In genomic region chr13:99191900-99192399, GRCh38 we compare ENCODE assay signal across 13 cellular contexts. TPM values are rescaled to one million over a fixed set of nuclear protein-coding genes. Genes with fewer than 3 reads are reported as not detected.
DNase-seq lines count a peak whose midpoint lies in the region; ATAC-seq and TF ChIP-seq lines count a peak whose summit lies in the region.
"Had no signal": no experiment of that assay in that cellular context is flagged by ENCODE, and none has a peak within 500 bp of the region (broad histone marks: within the 10 kb centered on the region; RNA-seq: fewer than 3 reads in every experiment).

No MANE protein-coding gene starts in this region.

- no peaks in the 10 kb centered on the region for H3K9me3 Mint-ChIP-seq in CD8-positive, alpha-beta memory T cell
- no peaks in the 10 kb centered on the region for H3K9me3 Mint-ChIP-seq in nephron progenitor cell
- H3K9me3 Mint-ChIP-seq: activated T-cell treated with anti-CD3 and anti-CD28 coated beads, Interleukin-2, amount 50 U/mL, for 4 hours had no signal

- CTCF ChIA-PET in CD8-positive, alpha-beta memory T cell (lab: Charles Lee): interaction anchor here (2.9 to 3.2 kb wide), 2 partner anchors 16 to 76 kb away, joined by 12 to 23 read pairs; no protein-coding TSS in a partner anchor

- DNase-seq in CD8-positive, alpha-beta memory T cell: no peak
- DNase-seq in MV-4-11 (lab: John Stamatoyannopoulos, UW): peak; percentile 15
- DNase-seq in brain microvascular endothelial cell: peak; percentile 5
- DNase-seq in nephron progenitor cell: peak; percentile 15
- no peak for DNase-seq in medulla oblongata (ENCODE audit: extremely low spot score)
- DNase-seq in middle frontal gyrus (ENCODE audit: extremely low spot score, low spot score): no peak
- DNase-seq: activated T-cell treated with anti-CD3 and anti-CD28 coated beads, Interleukin-2, amount 50 U/mL, for 4 hours; cerebellar nuclear complex; DND-41; NCI-H2081 treated with DMSO at 0.1 percent for 48 hours; tibial artery had no signal

- no peaks in the 10 kb centered on the region for H3K36me3 Mint-ChIP-seq in CD8-positive, alpha-beta memory T cell
- H3K36me3 Mint-ChIP-seq in nephron progenitor cell (ENCODE audit: low read depth): peaks cover 7% of the 10 kb centered on the region

- peak overlapping the region in 6 of 8 donors; percentile 38 to 88 (median 62) for H3K27ac Mint-ChIP-seq in CD8-positive, alpha-beta memory T cell
- no peak overlapping the region for H3K27ac Mint-ChIP-seq in nephron progenitor cell

- H3K27ac ChIP-seq in CD8-positive, alpha-beta memory T cell (ENCODE audit: low read depth, low read length): no peak overlapping the region
- H3K27ac ChIP-seq in brain microvascular endothelial cell: no peak overlapping the region
- H3K27ac ChIP-seq: tibial artery had no signal

- H3K27me3 ChIP-seq in CD8-positive, alpha-beta memory T cell (ENCODE audit: insufficient read depth, low read length, poor library complexity, severe bottlenecking): no peaks in the 10 kb centered on the region
- no peaks in the 10 kb centered on the region for H3K27me3 ChIP-seq in brain microvascular endothelial cell (replicated peaks)
- H3K27me3 ChIP-seq: tibial artery had no signal

- POLR2A ChIA-PET in CD8-positive, alpha-beta memory T cell (lab: Charles Lee): no interaction called here

- peaks cover 0 to 2% of the 10 kb centered on the region in 2 donors for H3K27me3 Mint-ChIP-seq in CD8-positive, alpha-beta memory T cell
- H3K27me3 Mint-ChIP-seq in nephron progenitor cell (ENCODE audit: low read depth, poor library complexity): peaks cover 3% of the 10 kb centered on the region

- H3K9me3 ChIP-seq in CD8-positive, alpha-beta memory T cell (ENCODE audit: low read length): no peaks in the 10 kb centered on the region
- H3K9me3 ChIP-seq: tibial artery had no signal

- TF ChIP-seq CTCF in brain microvascular endothelial cell (IDR thresholded peaks at IDR 0.05; ENCODE audit: low read depth, low read length, missing control alignments) (no peak), nephron progenitor cell (IDR thresholded peaks at IDR 0.05) (no peak)

- peaks cover 14 to 30% (median 27%) of the 10 kb centered on the region in 3 donors for H3K4me1 Mint-ChIP-seq in CD8-positive, alpha-beta memory T cell
- peaks cover 28% of the 10 kb centered on the region for H3K4me1 Mint-ChIP-seq in nephron progenitor cell

- ATAC-seq in GM19455 (IDR thresholded peaks at IDR 0.05; ENCODE audit: unreplicated experiment): no peak
- no peak for ATAC-seq in GM18873 (IDR thresholded peaks at IDR 0.05; ENCODE audit: low FRiP score, unreplicated experiment)
- ATAC-seq: activated T-cell treated with anti-CD3 and anti-CD28 coated beads, Interleukin-2, amount 50 U/mL, for 4 hours had no signal

- no peak overlapping the region for H3K4me3 Mint-ChIP-seq in CD8-positive, alpha-beta memory T cell
- no peak overlapping the region for H3K4me3 Mint-ChIP-seq in nephron progenitor cell
- H3K4me3 Mint-ChIP-seq: activated T-cell treated with anti-CD3 and anti-CD28 coated beads, Interleukin-2, amount 50 U/mL, for 4 hours had no signal

- H3K4me3 ChIP-seq in CD8-positive, alpha-beta memory T cell (ENCODE audit: low read length): no peak overlapping the region
- no peak overlapping the region for H3K4me3 ChIP-seq in brain microvascular endothelial cell (ENCODE audit: low read depth, low read length)
- H3K4me3 ChIP-seq: tibial artery had no signal

- H3K36me3 ChIP-seq in CD8-positive, alpha-beta memory T cell (ENCODE audit: insufficient read depth, low read length): no peaks in the 10 kb centered on the region
- H3K36me3 ChIP-seq in brain microvascular endothelial cell (replicated peaks): no peaks in the 10 kb centered on the region
- H3K36me3 ChIP-seq: tibial artery had no signal

- in situ Hi-C loops in brain microvascular endothelial cell (cut with HindIII; ENCODE audit: low pct_ligation_motif_present, low sequenced_read_pairs): no loop called here

- H3K4me1 ChIP-seq in CD8-positive, alpha-beta memory T cell (ENCODE audit: insufficient read depth, low read length): peaks cover 5% of the 10 kb centered on the region
- H3K4me1 ChIP-seq: tibial artery had no signal

RNA-seq across cellular contexts. Expression of gene UBAC2, which starts 8.7 kb away (rescaled TPM):
- total RNA-seq in CD8-positive, alpha-beta memory T cell: 10 to 100 TPM; 62.3 to 63.7 TPM
- 160 TPM for polyA plus RNA-seq in CD8-positive, alpha-beta memory T cell

Comparison
In these comparisons a context has a peak if more than half of its experiments do, and no peak if none do; other contexts are left out.
1. DNase-seq: peak in MV-4-11 (single experiment), brain microvascular endothelial cell (single experiment) and nephron progenitor cell (single experiment); none in CD8-positive, alpha-beta memory T cell (0 of 5), medulla oblongata (single experiment) and middle frontal gyrus (single experiment).